ENCODE assay signal across 8 cellular contexts in genomic region chr4:185143596-185143969, GRCh38. TPM values are rescaled to one million over a fixed set of nuclear protein-coding genes. Genes with fewer than 3 reads are reported as not detected.
A peak's percentile ranks its signal among the peaks of the same experiment; 100 is the strongest.
DNase-seq lines count a peak whose midpoint lies in the region; ATAC-seq and TF ChIP-seq lines count a peak whose summit lies in the region.

No MANE protein-coding gene starts in this region.

- H3K27ac ChIP-seq in DOHH2 (ENCODE audit: low read depth, low read length), result no peak overlapping the region

- TF ChIP-seq CTCF in DOHH2 (IDR thresholded peaks at IDR 0.05; ENCODE audit: low read depth, low read length, poor library complexity, severe bottlenecking) (no peak), osteocyte (IDR thresholded peaks at IDR 0.05) (no peak)

- H3K27me3 Mint-ChIP-seq in osteocyte (ENCODE audit: unreplicated experiment), result no peaks in the 10 kb centered on the region

- DNase-seq in MG63 (peak; percentile 27), activated gamma-delta T cell treated with Interleukin-2 at 50 U/mL for 16 hours (peak; percentile 31), Right ventricle myocardium superior (peak; percentile 75), osteocyte (ENCODE audit: extremely low spot score, unreplicated experiment) (no peak), H4 (ENCODE audit: low spot score) (no peak), middle frontal gyrus (ENCODE audit: extremely low spot score, low spot score) (no peak)

- H3K9me3 ChIP-seq in DOHH2 (ENCODE audit: control insufficient read depth, insufficient read depth, low read length) (no peaks in the 10 kb centered on the region), MG63 (no peaks in the 10 kb centered on the region)

- peak overlapping the region; percentile 82 for H3K4me3 Mint-ChIP-seq in osteocyte (ENCODE audit: unreplicated experiment)

- H3K4me1 ChIP-seq in DOHH2 (ENCODE audit: control insufficient read depth, low read length), result peaks cover 20% of the 10 kb centered on the region

- intact Hi-C loops in Right ventricle myocardium superior (cut with DNase I), result no loop called here

- peak overlapping the region; percentile 86 for H3K4me3 ChIP-seq in DOHH2 (ENCODE audit: low read length)
- peak overlapping the region; percentile 58 for H3K4me3 ChIP-seq in MG63

- H3K4me1 Mint-ChIP-seq in osteocyte (ENCODE audit: unreplicated experiment), result peaks cover 18% of the 10 kb centered on the region

- peaks cover 6% of the 10 kb centered on the region for H3F3A ChIP-seq in DOHH2 (ENCODE audit: control insufficient read depth, insufficient read depth)

- H3K36me3 Mint-ChIP-seq in osteocyte (ENCODE audit: unreplicated experiment), result peaks cover 6% of the 10 kb centered on the region

- H3K36me3 ChIP-seq in DOHH2 (ENCODE audit: control insufficient read depth, low read length) (peaks cover 31% of the 10 kb centered on the region), MG63 (no peaks in the 10 kb centered on the region; the same call in 1 of the 2 replicates)

- H3K4me2 ChIP-seq in DOHH2 (ENCODE audit: low read length), result peak overlapping the region; percentile 76

- ATAC-seq in GM21723 (IDR thresholded peaks at IDR 0.05; ENCODE audit: unreplicated experiment), result peak; percentile 32
- ATAC-seq in Right ventricle myocardium superior (ENCODE audit: poor library complexity), result peak; percentile 34

- H3K27me3 ChIP-seq in DOHH2 (ENCODE audit: control insufficient read depth, low read length) (no peaks in the 10 kb centered on the region), MG63 (no peaks in the 10 kb centered on the region)

- no peaks in the 10 kb centered on the region for H4K20me1 ChIP-seq in DOHH2 (ENCODE audit: control insufficient read depth, insufficient read depth, low read depth, low read length)

- no peaks in the 10 kb centered on the region for H3K9me2 ChIP-seq in DOHH2 (replicated peaks; ENCODE audit: control insufficient read depth, low read length)

- no peaks in the 10 kb centered on the region for H3K9me3 Mint-ChIP-seq in osteocyte (ENCODE audit: unreplicated experiment)

- peaks cover 22% of the 10 kb centered on the region for H3K79me2 ChIP-seq in DOHH2 (ENCODE audit: control insufficient read depth, low read length)

- H3K27ac Mint-ChIP-seq in osteocyte (ENCODE audit: unreplicated experiment), result peak overlapping the region; percentile 66

RNA-seq across cellular contexts. Expression of gene SLC25A4, which starts 0.5 kb away (rescaled TPM):
- total RNA-seq in MG63 (2014; rRNA removed; shearing (Covaris generic); ENCODE audit: low replicate concordance), result 6.3 and 13.7 TPM in 2 replicates
- total RNA-seq in Right ventricle myocardium superior, result 2,290 TPM
- 25.6 and 27.7 TPM in 2 replicates for total RNA-seq in osteocyte
- total RNA-seq in H4 (2014; rRNA removed; shearing (Covaris generic)), result 9.9 and 12.8 TPM in 2 replicates

Comparison
In these comparisons a context has a peak if more than half of its experiments do, and no peak if none do; other contexts are left out.
1. DNase-seq: peak in MG63 (single experiment), activated gamma-delta T cell treated with Interleukin-2 at 50 U/mL for 16 hours (single experiment) and Right ventricle myocardium superior (single experiment); none in osteocyte (single experiment), H4 (single experiment) and middle frontal gyrus (single experiment).
2. RNA of gene SLC25A4, which starts 0.5 kb away (total RNA-seq): 2,290 TPM in Right ventricle myocardium superior (single experiment); 25.6 to 27.7 TPM in osteocyte, 6.3 to 13.7 TPM in MG63 and 9.9 to 12.8 TPM in H4; every median in the first group is over 10 times any median in the second.